ENCODE assay signal across 1 cellular context in genomic region chr6:135250751-135251356, GRCh38.
A peak's percentile ranks its signal among the peaks of the same experiment; 100 is the strongest.
TF ChIP-seq lines count a peak whose summit lies in the region.

No MANE protein-coding gene starts in this region.

TF ChIP-seq in GM23338, 12 proteins besides CTCF, POLR2A, EP300 and RAD21:
- TF ChIP-seq ZNF462 (CRISPR knock-in tag; IDR thresholded peaks at IDR 0.05) (peak; percentile 82; the same call in 1 of the 2 replicates), ETS1 (IDR thresholded peaks at IDR 0.05) (no peak)
